19 cellular contexts compared by ENCODE assay signal in the genomic region with DNA sequence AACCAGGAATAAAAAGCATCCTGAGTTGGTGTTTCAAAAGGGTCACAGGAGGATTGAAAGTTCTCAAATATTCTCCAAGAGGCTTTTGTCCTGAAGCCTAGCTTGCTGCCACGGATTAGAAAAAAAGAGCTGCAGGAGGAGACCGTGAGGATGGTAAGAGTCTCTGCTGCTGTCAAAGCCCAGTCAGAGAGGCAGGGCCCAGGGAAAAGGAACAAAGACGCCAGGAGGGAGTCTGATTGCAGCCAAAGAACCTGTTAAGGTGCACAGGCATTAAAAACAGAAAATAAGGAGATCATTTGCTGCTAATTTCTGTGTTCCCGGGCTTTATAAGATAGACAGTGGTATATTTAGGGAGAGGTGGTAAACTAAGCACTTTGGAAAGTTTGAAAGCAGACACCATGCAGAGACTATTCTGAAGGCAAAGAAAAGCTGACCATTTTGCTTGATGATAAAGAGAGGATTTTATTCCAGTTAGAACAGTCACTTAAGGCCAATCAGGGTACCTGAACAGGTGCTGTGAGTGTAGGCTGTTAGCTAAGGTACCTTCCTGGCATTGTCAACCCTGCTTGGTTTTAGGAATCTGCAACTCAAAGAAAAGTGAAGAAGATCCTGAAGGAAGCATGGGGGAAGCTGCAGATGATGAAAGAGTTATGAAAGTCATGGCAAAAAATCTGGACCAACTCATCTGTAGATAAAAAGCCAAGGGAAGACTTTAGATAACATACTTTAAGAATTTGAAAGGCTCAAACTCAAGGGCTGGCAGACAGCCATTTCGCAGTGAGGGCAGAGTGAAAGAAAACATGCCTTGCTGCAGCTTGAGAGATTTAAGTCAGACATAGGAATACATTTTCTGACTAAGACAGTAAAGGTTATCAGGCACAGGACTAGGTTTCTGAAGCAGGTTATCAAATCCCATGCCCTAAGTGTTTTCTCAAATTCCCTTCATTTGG.
DNase-seq lines count a peak whose midpoint lies in the region; ATAC-seq and TF ChIP-seq lines count a peak whose summit lies in the region.
"Had no signal": no experiment of that assay in that cellular context is flagged by ENCODE, and none has a peak within 500 bp of the region (broad histone marks: within the 10 kb centered on the region; RNA-seq: fewer than 3 reads in every experiment).

No MANE protein-coding gene starts in this region.

- no peaks in the 10 kb centered on the region for H3K27me3 ChIP-seq in psoas muscle (ENCODE audit: insufficient read depth in 3 of 3, low read length in 2 of 3)
- H3K27me3 ChIP-seq: MG63, neutrophil had no signal

- TF ChIP-seq CTCF in fibroblast of the aortic adventitia (IDR thresholded peaks at IDR 0.05; ENCODE audit: insufficient read depth, low read length): no peak
- TF ChIP-seq CTCF in psoas muscle (IDR thresholded peaks at IDR 0.05): no peak

- peaks cover 39% of the 10 kb centered on the region for H3K4me1 ChIP-seq in psoas muscle

- no peaks in the 10 kb centered on the region for H3K36me3 ChIP-seq in psoas muscle (ENCODE audit: insufficient read depth in 1 of 2, low read depth in 1 of 2)
- H3K36me3 ChIP-seq: MG63, neutrophil had no signal

- no peak overlapping the region for H3K4me3 ChIP-seq in fibroblast of the aortic adventitia (ENCODE audit: low read depth, low read length)
- no peak overlapping the region for H3K4me3 ChIP-seq in psoas muscle
- H3K4me3 ChIP-seq: MG63 had no signal

- DNase-seq in NCI-H226 (peak; percentile 86), amniotic epithelial cell (ENCODE audit: low read depth) (peak; percentile 77), fibroblast of the aortic adventitia (ENCODE audit: low read depth) (peak; percentile 66), psoas muscle (no peak), NCI-H187 (lab: John Stamatoyannopoulos, UW) (no peak), germinal center (ENCODE audit: low spot score) (no peak)
- DNase-seq: AML-193; COR-L47; effector memory CD4-positive, alpha-beta T cell; GOT3; hippocampal formation; kidney; MG63; NCI-H187 treated with DMSO at 0.1 percent for 48 hours; NCI-H524; SIG-M5; T-helper 2 cell had no signal

- no peaks in the 10 kb centered on the region for H3K9me3 ChIP-seq in psoas muscle
- H3K9me3 ChIP-seq: MG63, neutrophil had no signal

- intact Hi-C loops in psoas muscle (cut with DNase I): no loop called here

- ATAC-seq in psoas muscle (no peak), GM21360 (IDR thresholded peaks at IDR 0.05; ENCODE audit: unreplicated experiment) (no peak)

- peak overlapping the region; percentile 74 for H3K27ac ChIP-seq in psoas muscle
- H3K27ac ChIP-seq: neutrophil had no signal

- 35 to 57% (median 37%) methylated on average over 5 of the region's 5 CpGs for WGBS in psoas muscle, 3 donors

Comparison
In these comparisons a context has a peak if more than half of its experiments do, and no peak if none do; other contexts are left out.
1. DNase-seq: peak in NCI-H226 (single experiment), amniotic epithelial cell (single experiment) and fibroblast of the aortic adventitia (single experiment); none in psoas muscle (0 of 2), NCI-H187 (0 of 2) and germinal center (single experiment).